Comparison of ENCODE assay signal across 13 cellular contexts in the genomic region with DNA sequence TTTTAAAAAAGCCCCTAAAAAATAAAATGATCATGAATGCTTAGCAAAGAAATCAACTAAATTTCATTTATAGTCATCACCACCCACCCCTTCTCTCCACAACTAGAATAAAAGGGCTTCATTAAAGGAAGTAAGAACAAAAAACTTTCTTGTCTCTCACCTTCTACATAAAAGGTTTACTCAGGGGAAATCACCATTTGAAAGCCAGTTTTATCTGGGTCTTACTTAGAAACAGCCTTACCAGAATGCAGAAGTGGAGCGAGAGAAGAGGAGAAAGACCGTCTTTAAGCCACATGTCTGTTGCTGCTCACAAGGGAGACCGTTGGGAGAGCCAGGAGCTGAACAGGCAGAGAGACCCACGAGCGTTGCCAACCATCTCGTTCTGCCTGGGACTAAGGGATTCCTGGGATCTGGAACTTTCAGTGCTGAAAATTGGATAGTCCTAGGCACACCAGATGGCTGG.
DNase-seq lines count a peak whose midpoint lies in the region; ATAC-seq and TF ChIP-seq lines count a peak whose summit lies in the region.
"Had no signal": no experiment of that assay in that cellular context is flagged by ENCODE, and none has a peak within 500 bp of the region (broad histone marks: within the 10 kb centered on the region; RNA-seq: fewer than 3 reads in every experiment).

No MANE protein-coding gene starts in this region.

- no peaks in the 10 kb centered on the region for H3K79me2 ChIP-seq in osteoblast (ENCODE audit: insufficient read depth, low read length)

- no peaks in the 10 kb centered on the region for H3K27me3 Mint-ChIP-seq in CD4-positive, CD25-positive, alpha-beta regulatory T cell

- H3K4me2 ChIP-seq in osteoblast (ENCODE audit: insufficient read depth, low read length): no peak overlapping the region

- no peaks in the 10 kb centered on the region for H3K36me3 Mint-ChIP-seq in CD4-positive, CD25-positive, alpha-beta regulatory T cell

- no peaks in the 10 kb centered on the region for H3K27me3 ChIP-seq in CD4-positive, CD25-positive, alpha-beta regulatory T cell (ENCODE audit: control insufficient read depth, insufficient read depth, low read length)
- peaks cover 4% of the 10 kb centered on the region for H3K27me3 ChIP-seq in osteoblast (ENCODE audit: insufficient read depth, low read length)
- H3K27me3 ChIP-seq: BE2C, esophagus squamous epithelium, suprapubic skin had no signal

- H3K36me3 ChIP-seq in CD4-positive, CD25-positive, alpha-beta regulatory T cell (ENCODE audit: control insufficient read depth, insufficient read depth, low read length): no peaks in the 10 kb centered on the region
- H3K36me3 ChIP-seq in mucosa of descending colon (ENCODE audit: low read depth): no peaks in the 10 kb centered on the region
- H3K36me3 ChIP-seq in osteoblast (ENCODE audit: insufficient read depth, low read length): no peaks in the 10 kb centered on the region
- H3K36me3 ChIP-seq: BE2C, esophagus squamous epithelium, suprapubic skin had no signal

- peak overlapping the region; percentile 55 to 71 (median 60) for H3K4me3 Mint-ChIP-seq in CD4-positive, CD25-positive, alpha-beta regulatory T cell

- intact Hi-C loops in mucosa of descending colon (cut with DNase I, micrococcal nuclease): no loop called here

- no peak for TF ChIP-seq CTCF in mucosa of descending colon (IDR thresholded peaks at IDR 0.05)
- TF ChIP-seq CTCF in osteoblast (IDR thresholded peaks at IDR 0.05; ENCODE audit: extremely low read depth, low read depth, low read length): no peak

- no peak overlapping the region for H2AFZ ChIP-seq in osteoblast (ENCODE audit: low read length)

- H3K4me1 ChIP-seq in CD4-positive, CD25-positive, alpha-beta regulatory T cell (ENCODE audit: control insufficient read depth, insufficient read depth, low read length, poor library complexity, severe bottlenecking): peaks cover 9% of the 10 kb centered on the region
- H3K4me1 ChIP-seq in mucosa of descending colon (ENCODE audit: low read depth): no peaks in the 10 kb centered on the region
- peaks cover 2% of the 10 kb centered on the region for H3K4me1 ChIP-seq in osteoblast (ENCODE audit: insufficient read depth, low read length)
- H3K4me1 ChIP-seq: BE2C, esophagus squamous epithelium had no signal

- peaks cover 0 to 5% (median 0%) of the 10 kb centered on the region in 7 donors for H3K9me3 Mint-ChIP-seq in CD4-positive, CD25-positive, alpha-beta regulatory T cell

- no peaks in the 10 kb centered on the region for H3K9me3 ChIP-seq in CD4-positive, CD25-positive, alpha-beta regulatory T cell (ENCODE audit: control insufficient read depth in 2 of 2, low read length in 2 of 2)
- H3K9me3 ChIP-seq in mucosa of descending colon (no peaks in the 10 kb centered on the region), osteoblast (ENCODE audit: low read depth, low read length) (no peaks in the 10 kb centered on the region)
- H3K9me3 ChIP-seq: BE2C, esophagus squamous epithelium, suprapubic skin had no signal

- peak overlapping the region; percentile 46 to 88 (median 70) for H3K27ac Mint-ChIP-seq in CD4-positive, CD25-positive, alpha-beta regulatory T cell

- no peak overlapping the region for H3K4me3 ChIP-seq in CD4-positive, CD25-positive, alpha-beta regulatory T cell (ENCODE audit: low read depth, low read length)
- H3K4me3 ChIP-seq in mucosa of descending colon (no peak overlapping the region), osteoblast (ENCODE audit: insufficient read depth, low read length) (no peak overlapping the region)
- H3K4me3 ChIP-seq: esophagus squamous epithelium, suprapubic skin had no signal

- DNase-seq in CD4-positive, CD25-positive, alpha-beta regulatory T cell: peak in 2 of 3 donors; percentile 4 to 81
- peak; percentile 57 for DNase-seq in activated CD8-positive, alpha-beta memory T cell treated with anti-CD3 and anti-CD28 coated beads, Interleukin-2, amount 50 U/mL, for 48 hours
- no peak for DNase-seq in mucosa of descending colon
- DNase-seq in SK-N-DZ (ENCODE audit: low spot score): no peak
- DNase-seq in GOT3 (lab: John Stamatoyannopoulos, UW): no peak
- no peak for DNase-seq in osteoblast (ENCODE audit: insufficient read length, low spot score, missing footprints)
- DNase-seq: activated CD4-positive, alpha-beta T cell treated with anti-CD3 and anti-CD28 coated beads, Interleukin-2, amount 50 U/mL, for 4 hours; BE2C; esophagus squamous epithelium; NCI-H2171 had no signal

- H4K20me1 ChIP-seq in osteoblast (ENCODE audit: insufficient read depth, low read length): no peaks in the 10 kb centered on the region

- no peak overlapping the region for H3K27ac ChIP-seq in CD4-positive, CD25-positive, alpha-beta regulatory T cell (ENCODE audit: insufficient read depth, low read length, poor library complexity, severe bottlenecking)
- H3K27ac ChIP-seq in osteoblast (ENCODE audit: low read depth, low read length): no peak overlapping the region
- H3K27ac ChIP-seq: esophagus squamous epithelium, suprapubic skin had no signal

- peak; percentile 48 to 52 for ATAC-seq in CD4-positive, CD25-positive, alpha-beta regulatory T cell (ENCODE audit: low read depth in 2 of 2)
- peak; percentile 34 for ATAC-seq in GM18861 (IDR thresholded peaks at IDR 0.05; ENCODE audit: unreplicated experiment)
- ATAC-seq in HG03095 (IDR thresholded peaks at IDR 0.05; ENCODE audit: unreplicated experiment): peak; percentile 70
- no peak for ATAC-seq in mucosa of descending colon

- H3K4me1 Mint-ChIP-seq in CD4-positive, CD25-positive, alpha-beta regulatory T cell: peaks cover 6 to 32% (median 8%) of the 10 kb centered on the region in 4 donors

Comparison
In these comparisons a context has a peak if more than half of its experiments do, and no peak if none do; other contexts are left out.
1. DNase-seq: peak in CD4-positive, CD25-positive, alpha-beta regulatory T cell (2 of 3) and activated CD8-positive, alpha-beta memory T cell treated with anti-CD3 and anti-CD28 coated beads, Interleukin-2, amount 50 U/mL, for 48 hours (single experiment); none in mucosa of descending colon (0 of 3), SK-N-DZ (single experiment), GOT3 (single experiment) and osteoblast (single experiment).